15 cellular contexts compared by ENCODE assay signal in the genomic region with DNA sequence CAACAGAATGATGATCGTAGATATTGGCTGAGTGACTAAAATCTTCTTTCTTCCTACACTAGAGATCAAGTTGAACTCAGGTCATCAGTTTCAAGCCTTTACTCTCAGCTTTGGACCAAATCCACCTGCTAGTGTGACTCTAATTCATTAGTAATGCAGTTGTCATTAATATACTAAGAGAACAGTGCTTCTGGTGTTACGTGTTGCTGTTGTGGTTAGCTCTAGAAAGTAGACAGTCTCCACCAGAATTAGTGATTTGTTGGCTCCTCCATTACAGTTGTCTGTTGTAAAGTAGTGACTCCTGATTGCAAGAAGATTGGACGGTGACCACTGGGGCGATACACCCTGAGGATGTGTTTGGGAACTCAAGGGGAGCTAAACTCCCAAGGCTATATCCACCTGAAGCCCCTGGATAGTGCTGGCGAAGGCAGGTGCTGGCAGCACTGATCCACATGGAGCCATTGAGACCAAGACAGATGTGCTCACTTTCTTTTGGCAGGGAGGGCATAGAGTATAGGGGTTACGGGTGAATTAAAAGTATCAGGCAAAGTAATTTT. TPM values are rescaled to one million over a fixed set of nuclear protein-coding genes. Genes with fewer than 3 reads are reported as not detected.
A peak's percentile ranks its signal among the peaks of the same experiment; 100 is the strongest.
DNase-seq lines count a peak whose midpoint lies in the region; ATAC-seq and TF ChIP-seq lines count a peak whose summit lies in the region.
"Had no signal": no experiment of that assay in that cellular context is flagged by ENCODE, and none has a peak within 500 bp of the region (broad histone marks: within the 10 kb centered on the region; RNA-seq: fewer than 3 reads in every experiment).

No MANE protein-coding gene starts in this region.

- peak; percentile 8 for ATAC-seq in stimulated activated naive CD8-positive, alpha-beta T cell treated with anti-CD3 and anti-CD28 coated beads, Interleukin-15, Interleukin-2, amounts not matched to agents 100 U/mL and 50 U/mL, for 24 hours
- ATAC-seq in HG03159 (IDR thresholded peaks at IDR 0.05; ENCODE audit: unreplicated experiment) = no peak
- ATAC-seq: left cardiac atrium had no signal

- TF ChIP-seq CTCF in OCI-LY7 (conservative IDR thresholded peaks at IDR 0.05; ENCODE audit: low read length) = no peak

- no peaks in the 10 kb centered on the region for H4K20me1 ChIP-seq in OCI-LY7 (ENCODE audit: insufficient read depth, low read length)

- H3K27ac Mint-ChIP-seq in activated CD4-positive, alpha-beta T cell treated with anti-CD3 and anti-CD28 coated beads, Interleukin-2, amount 10 ng/mL, durations not matched to agents 7 days and 5 days = peak overlapping the region; percentile 87
- peak overlapping the region; percentile 99 for H3K27ac Mint-ChIP-seq in activated naive CD8-positive, alpha-beta T cell

- no peaks in the 10 kb centered on the region for H3K9me2 ChIP-seq in OCI-LY7 (ENCODE audit: insufficient read depth, low read length)

- no peak overlapping the region for H2AFZ ChIP-seq in OCI-LY7 (ENCODE audit: low read length)

- no peak for DNase-seq in activated CD4-positive, alpha-beta T cell treated with anti-CD3 and anti-CD28 coated beads, Interleukin-2, amount 10 ng/mL, durations not matched to agents 7 days and 5 days
- DNase-seq in activated CD4-positive, alpha-beta T cell treated with anti-CD3 and anti-CD28 coated beads for 4 hours = no peak
- DNase-seq in OCI-LY7 (ENCODE audit: low spot score) (no peak), pons (ENCODE audit: low spot score) (no peak), substantia nigra (lab: John Stamatoyannopoulos, UW) (no peak)
- no peak for DNase-seq in stimulated activated naive CD8-positive, alpha-beta T cell treated with anti-CD3 and anti-CD28 coated beads, Interleukin-15, Interleukin-2, amounts not matched to agents 100 U/mL and 50 U/mL, for 24 hours
- DNase-seq: GF-D8; left cardiac atrium; NCI-H1048; NCI-H2227 treated with DMSO at 0.1 percent for 48 hours; stimulated activated CD4-positive, alpha-beta T cell treated with anti-CD3 and anti-CD28 coated beads, Interleukin-2, amount 100 ng/mL, for 24 hours had no signal

- peaks cover 51% of the 10 kb centered on the region for H3K36me3 Mint-ChIP-seq in activated CD4-positive, alpha-beta T cell treated with anti-CD3 and anti-CD28 coated beads, Interleukin-2, amount 10 ng/mL, durations not matched to agents 7 days and 5 days (ENCODE audit: low read depth)
- H3K36me3 Mint-ChIP-seq in activated naive CD8-positive, alpha-beta T cell = peaks cover 11% of the 10 kb centered on the region
- H3K36me3 Mint-ChIP-seq: IgD-negative memory B cell had no signal

- peak overlapping the region; percentile 98 for H3K4me3 Mint-ChIP-seq in activated CD4-positive, alpha-beta T cell treated with anti-CD3 and anti-CD28 coated beads, Interleukin-2, amount 10 ng/mL, durations not matched to agents 7 days and 5 days
- peak overlapping the region; percentile 100 for H3K4me3 Mint-ChIP-seq in activated naive CD8-positive, alpha-beta T cell

- H3K9me3 Mint-ChIP-seq in activated CD4-positive, alpha-beta T cell treated with anti-CD3 and anti-CD28 coated beads, Interleukin-2, amount 10 ng/mL, durations not matched to agents 7 days and 5 days = no peaks in the 10 kb centered on the region
- no peaks in the 10 kb centered on the region for H3K9me3 Mint-ChIP-seq in activated naive CD8-positive, alpha-beta T cell (ENCODE audit: low read depth)
- H3K9me3 Mint-ChIP-seq: IgD-negative memory B cell had no signal

- peaks cover 45% of the 10 kb centered on the region for H3K4me1 ChIP-seq in OCI-LY7 (ENCODE audit: insufficient read depth, low read length, poor library complexity, severe bottlenecking)

- CTCF ChIA-PET in activated CD4-positive, alpha-beta T cell treated with anti-CD3 and anti-CD28 coated beads, Interleukin-2, amount 10 ng/mL, durations not matched to agents 7 days and 5 days (lab: Charles Lee) = interaction anchor here (0.6 to 5.0 kb wide), 4 partner anchors 9 to 67 kb away, joined by 3 to 20 read pairs (median 4); no protein-coding TSS in a partner anchor
- CTCF ChIA-PET in OCI-LY7 (lab: Charles Lee; ENCODE audit: unreplicated experiment) = interaction anchor here (1.0 kb wide), 1 partner anchor 9 kb away, joined by 3 read pairs; no protein-coding TSS in a partner anchor

- no peaks in the 10 kb centered on the region for H3K27me3 Mint-ChIP-seq in activated CD4-positive, alpha-beta T cell treated with anti-CD3 and anti-CD28 coated beads, Interleukin-2, amount 10 ng/mL, durations not matched to agents 7 days and 5 days
- no peaks in the 10 kb centered on the region for H3K27me3 Mint-ChIP-seq in activated naive CD8-positive, alpha-beta T cell

- peaks cover 57% of the 10 kb centered on the region for H3K4me1 Mint-ChIP-seq in activated CD4-positive, alpha-beta T cell treated with anti-CD3 and anti-CD28 coated beads, Interleukin-2, amount 10 ng/mL, durations not matched to agents 7 days and 5 days
- peaks cover 78% of the 10 kb centered on the region for H3K4me1 Mint-ChIP-seq in activated naive CD8-positive, alpha-beta T cell (ENCODE audit: low read depth)

- POLR2A ChIA-PET in activated CD4-positive, alpha-beta T cell treated with anti-CD3 and anti-CD28 coated beads, Interleukin-2, amount 10 ng/mL, durations not matched to agents 7 days and 5 days (lab: Charles Lee) = no interaction called here
- POLR2A ChIA-PET in OCI-LY7 (lab: Charles Lee) = interaction anchor here (0.5 to 2.1 kb wide), 3 partner anchors 9 to 543 kb away, joined by 3 to 6 read pairs (median 3); no protein-coding TSS in a partner anchor

- intact Hi-C loops in OCI-LY7 (cut with micrococcal nuclease; ENCODE audit: unreplicated experiment) = loop anchor here (5.0 to 10.0 kb wide), 3 partner anchors 135 to 483 kb away; a partner anchor contains a TSS

- H3K9me3 ChIP-seq in OCI-LY7 (ENCODE audit: low read length) = no peaks in the 10 kb centered on the region
- H3K9me3 ChIP-seq: ascending aorta had no signal

- H3K4me3 ChIP-seq in OCI-LY7 (ENCODE audit: low read depth, low read length, poor library complexity, severe bottlenecking) = peak overlapping the region; percentile 75
- H3K4me3 ChIP-seq: ascending aorta had no signal

- peak overlapping the region; percentile 91 for H3K4me2 ChIP-seq in OCI-LY7 (ENCODE audit: low read length)

- no TSS peak for BruUV-seq in OCI-LY7 (replicated peaks; lab: Mats Ljungman, UMichigan)

- no peaks in the 10 kb centered on the region for H3K36me3 ChIP-seq in OCI-LY7 (ENCODE audit: insufficient read depth, low read length)
- H3K36me3 ChIP-seq: ascending aorta had no signal

- peaks cover 68% of the 10 kb centered on the region; the same call in 1 of the 2 replicates for H3K79me2 ChIP-seq in OCI-LY7 (ENCODE audit: insufficient read depth, low read depth, low read length)

- peak overlapping the region; percentile 49 for H3K27ac ChIP-seq in OCI-LY7 (ENCODE audit: low read depth, low read length, poor library complexity, severe bottlenecking)
- H3K27ac ChIP-seq in substantia nigra (ENCODE audit: low read depth, low read length, poor library complexity, severe bottlenecking) = no peak overlapping the region
- H3K27ac ChIP-seq: ascending aorta had no signal

RNA-seq across cellular contexts. Expression of a gene that starts 3.1 kb away (rescaled TPM):
- 100 to 1,000 TPM; 138 to 139 TPM for total RNA-seq in activated CD4-positive, alpha-beta T cell treated with anti-CD3 and anti-CD28 coated beads, Interleukin-2, amount 10 ng/mL, durations not matched to agents 7 days and 5 days
- total RNA-seq in OCI-LY7 (2014; rRNA removed; shearing (Covaris generic)) = 36.5 and 40.2 TPM in 2 replicates
- total RNA-seq in OCI-LY7 (2022) = 25.4 and 31.2 TPM in 2 replicates
